Comparison of ENCODE assay signal across 8 cellular contexts in genomic region chr19:11375143-11375948, GRCh38. TPM values are rescaled to one million over a fixed set of nuclear protein-coding genes. Genes with fewer than 3 reads are reported as not detected.
DNase-seq lines count a peak whose midpoint lies in the region; ATAC-seq, FAIRE-seq and TF ChIP-seq lines count a peak whose summit lies in the region.

No MANE protein-coding gene starts in this region.

- TF ChIP-seq CTCF in lower lobe of right lung (IDR thresholded peaks at IDR 0.05) = no peak
- TF ChIP-seq CTCF in D721Med (IDR thresholded peaks at IDR 0.05; ENCODE audit: insufficient read depth, missing control alignments) = no peak

- H3K4me1 Mint-ChIP-seq in stimulated activated naive B cell treated with anti-CD40 and anti-IgM and Interleukin-4, amounts not matched to agents 10 μg/mL and 1 μg/mL and 100 μg/mL, for 72 hours = peaks cover 26 to 33% of the 10 kb centered on the region in 2 donors

- FAIRE-seq in GM12891 (lab: Jason Lieb, UNC) (no peak), D721Med (lab: Jason Lieb, UNC) (no peak)

- no peak overlapping the region for H3K4me3 Mint-ChIP-seq in stimulated activated naive B cell treated with anti-CD40 and anti-IgM and Interleukin-4, amounts not matched to agents 10 μg/mL and 1 μg/mL and 100 μg/mL, for 72 hours

- peaks cover 0 to 2% of the 10 kb centered on the region in 2 donors for H3K9me3 Mint-ChIP-seq in stimulated activated naive B cell treated with anti-CD40 and anti-IgM and Interleukin-4, amounts not matched to agents 10 μg/mL and 1 μg/mL and 100 μg/mL, for 72 hours

- TF ChIP-seq POLR2A in GM12891 (IDR thresholded peaks at IDR 0.05; ENCODE audit: low read depth, low read length) = peak; percentile 5; the same call in 1 of the 2 replicates

- H3K4me1 ChIP-seq in lower lobe of right lung = peaks cover 48% of the 10 kb centered on the region

- intact Hi-C loops in lower lobe of right lung (cut with DNase I) = no loop called here

- peak; percentile 9 to 12 for ATAC-seq in activated CD4-positive, CD25-positive, alpha-beta regulatory T cell treated with anti-CD3 and anti-CD28 coated beads, Interleukin-2, amount 50 U/mL, for 24 hours
- ATAC-seq in lower lobe of right lung (peak; percentile 34 to 41), HG02571 (IDR thresholded peaks at IDR 0.05; ENCODE audit: unreplicated experiment) (no peak)
- ATAC-seq in stimulated activated naive B cell treated with anti-CD40 and anti-IgM and Interleukin-4, amounts not matched to agents 10 μg/mL and 1 μg/mL and 100 μg/mL, for 72 hours (replicated peaks) = peak; percentile 54 to 61

- peaks cover 12% of the 10 kb centered on the region for H3K36me3 ChIP-seq in lower lobe of right lung

- no peaks in the 10 kb centered on the region for H3K27me3 ChIP-seq in lower lobe of right lung (ENCODE audit: low read depth)

- DNase-seq in GM12891 (ENCODE audit: insufficient read length, low spot score) = no peak
- DNase-seq in NCI-H1092 (lab: John Stamatoyannopoulos, UW) = peak; percentile 26
- peak; percentile 81 for DNase-seq in lower lobe of right lung
- peak; percentile 67 for DNase-seq in stimulated activated naive B cell treated with anti-CD40 and anti-IgM and Interleukin-4, amounts not matched to agents 10 μg/mL and 1 μg/mL and 100 μg/mL, for 72 hours
- DNase-seq in D721Med (ENCODE audit: insufficient read length, low spot score) = no peak

- H3K27ac Mint-ChIP-seq in stimulated activated naive B cell treated with anti-CD40 and anti-IgM and Interleukin-4, amounts not matched to agents 10 μg/mL and 1 μg/mL and 100 μg/mL, for 72 hours = no peak overlapping the region

- H3K9me3 ChIP-seq in lower lobe of right lung = no peaks in the 10 kb centered on the region

- H3K27ac ChIP-seq in cingulate gyrus (ENCODE audit: low read depth, low read length) (peak overlapping the region; percentile 90), lower lobe of right lung (peak overlapping the region; percentile 89)

- peak overlapping the region; percentile 62 for H3K4me3 ChIP-seq in lower lobe of right lung

- peaks cover 14 to 22% of the 10 kb centered on the region in 2 donors for H3K36me3 Mint-ChIP-seq in stimulated activated naive B cell treated with anti-CD40 and anti-IgM and Interleukin-4, amounts not matched to agents 10 μg/mL and 1 μg/mL and 100 μg/mL, for 72 hours

- H3K27me3 Mint-ChIP-seq in stimulated activated naive B cell treated with anti-CD40 and anti-IgM and Interleukin-4, amounts not matched to agents 10 μg/mL and 1 μg/mL and 100 μg/mL, for 72 hours = no peaks in the 10 kb centered on the region

TF ChIP-seq in GM12891, 5 proteins besides CTCF, POLR2A, EP300 and RAD21:
- TF ChIP-seq POLR2AphosphoS5 (IDR thresholded peaks at IDR 0.05; ENCODE audit: low read depth, low read length) (peak; percentile 52; the same call in 1 of the 2 replicates), TAF1 (IDR thresholded peaks at IDR 0.05; ENCODE audit: low read depth, low read length) (0 out of 2 replicates have a peak, but pooled peaks have one; percentile 6), POU2F2 (IDR thresholded peaks at IDR 0.05; ENCODE audit: low read depth, low read length) (no peak)
TF ChIP-seq in GM12891: peak in this region for 2.

RNA-seq across cellular contexts. Expression of gene SWSAP1, which starts 0.9 kb away (rescaled TPM):
- 1.9 TPM for polyA plus RNA-seq in GM12891 (2012; ENCODE audit: low read depth, missing spikeins)
- total RNA-seq in lower lobe of right lung = 3.6 TPM

RNA-seq across cellular contexts. Expression of gene EPOR, which starts 8.8 kb away (rescaled TPM):
- polyA plus RNA-seq in GM12891 (2012; ENCODE audit: low read depth, missing spikeins) = 2.4 TPM
- 16.4 TPM for total RNA-seq in lower lobe of right lung

RNA-seq across cellular contexts. Expression of gene PLPPR2, which starts 20.1 kb away (rescaled TPM):
- polyA plus RNA-seq in GM12891 (2012; ENCODE audit: low read depth, missing spikeins) = 1.7 TPM
- total RNA-seq in lower lobe of right lung = 21.3 TPM

RNA-seq across cellular contexts. Expression of gene CCDC159, which starts 29.0 kb away (rescaled TPM):
- polyA plus RNA-seq in GM12891 (2012; ENCODE audit: low read depth, missing spikeins) = 20.4 TPM
- total RNA-seq in lower lobe of right lung = 37.3 TPM

RNA-seq across cellular contexts. Expression of gene TMEM205, which starts 29.3 kb away (rescaled TPM):
- polyA plus RNA-seq in GM12891 (2012; ENCODE audit: low read depth, missing spikeins) = 64.5 TPM
- 65.7 TPM for total RNA-seq in lower lobe of right lung

Comparison
In these comparisons a context has a peak if more than half of its experiments do, and no peak if none do; other contexts are left out.
1. DNase-seq: peak in NCI-H1092 (single experiment), lower lobe of right lung (single experiment) and stimulated activated naive B cell treated with anti-CD40 and anti-IgM and Interleukin-4, amounts not matched to agents 10 μg/mL and 1 μg/mL and 100 μg/mL, for 72 hours (single experiment); none in GM12891 (single experiment) and D721Med (single experiment).